ENCODE assay signal across 19 cellular contexts in the genomic region with DNA sequence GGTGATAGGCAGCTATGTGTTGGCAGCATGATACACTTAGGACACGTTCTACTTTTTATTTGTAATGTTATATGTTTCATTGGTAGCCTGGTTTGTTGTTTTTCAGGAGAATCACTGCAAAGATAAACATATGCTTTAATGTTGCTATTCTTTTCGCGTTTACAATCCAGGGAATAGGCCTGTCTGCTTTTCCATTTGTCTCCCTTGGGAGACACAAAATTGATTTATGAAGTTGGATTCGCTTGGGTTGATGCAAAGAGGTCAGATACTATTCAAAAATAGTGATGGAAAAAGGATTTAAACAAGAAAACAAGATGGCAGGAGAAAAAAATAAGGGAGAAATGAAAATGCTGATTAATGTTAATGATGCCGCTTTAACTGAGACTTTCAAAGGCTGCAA.
"Had no signal": no experiment of that assay in that cellular context is flagged by ENCODE, and none has a peak within 500 bp of the region (broad histone marks: within the 10 kb centered on the region; RNA-seq: fewer than 3 reads in every experiment).

No MANE protein-coding gene starts in this region.

- H3K9me3 Mint-ChIP-seq: stimulated activated naive CD8-positive, alpha-beta T cell treated with anti-CD3 and anti-CD28 coated beads, Interleukin-15, amount 100 ng/mL, for 72 hours had no signal

- H3K4me1 ChIP-seq: gastrocnemius medialis, right atrium auricular region, sigmoid colon, testis, tibial nerve, upper lobe of right lung had no signal

- H3K27ac ChIP-seq: gastrocnemius medialis, ovary, right atrium auricular region, sigmoid colon, skin epidermis, testis, tibial nerve, upper lobe of right lung had no signal

- H3K36me3 ChIP-seq: gastrocnemius medialis, ovary, right atrium auricular region, sigmoid colon, tibial nerve, upper lobe of right lung had no signal

- H3K9me3 ChIP-seq: gastrocnemius medialis, ovary, sigmoid colon, testis, upper lobe of right lung had no signal

- DNase-seq: effector memory CD4-positive, alpha-beta T cell; gastrocnemius medialis; left cardiac atrium; left ventricle myocardium superior; mesenchymal stem cell; naive B cell; nucleus accumbens; ovary; sigmoid colon; stimulated activated CD4-positive, alpha-beta T cell treated with anti-CD3 and anti-CD28 coated beads, Interleukin-2, amount 100 ng/mL, for 24 hours; stimulated activated CD4-positive, alpha-beta T cell treated with anti-CD3 and anti-CD28 coated beads, Interleukin-4, amount 100 ng/mL, for 4 hours; stimulated activated naive B cell treated with anti-CD40 and anti-IgM and Interleukin-4, amounts not matched to agents 10 μg/mL and 1 μg/mL and 100 μg/mL, for 72 hours; stimulated activated naive CD8-positive, alpha-beta T cell treated with anti-CD3 and anti-CD28 coated beads, Interleukin-15, amount 100 ng/mL, for 72 hours; testis; upper lobe of right lung had no signal

- H3K4me1 Mint-ChIP-seq: naive B cell; stimulated activated naive B cell treated with anti-CD40 and anti-IgM and Interleukin-4, amounts not matched to agents 10 μg/mL and 1 μg/mL and 100 μg/mL, for 72 hours; stimulated activated naive CD8-positive, alpha-beta T cell treated with anti-CD3 and anti-CD28 coated beads, Interleukin-15, amount 100 ng/mL, for 72 hours had no signal

- H3K4me3 ChIP-seq: gastrocnemius medialis, lung, ovary, right atrium auricular region, sigmoid colon, skin epidermis, testis, tibial nerve, upper lobe of right lung had no signal

- H3K4me3 Mint-ChIP-seq: naive B cell; stimulated activated naive B cell treated with anti-CD40 and anti-IgM and Interleukin-4, amounts not matched to agents 10 μg/mL and 1 μg/mL and 100 μg/mL, for 72 hours; stimulated activated naive CD8-positive, alpha-beta T cell treated with anti-CD3 and anti-CD28 coated beads, Interleukin-15, amount 100 ng/mL, for 72 hours had no signal

- H3K36me3 Mint-ChIP-seq: stimulated activated naive B cell treated with anti-CD40 and anti-IgM and Interleukin-4, amounts not matched to agents 10 μg/mL and 1 μg/mL and 100 μg/mL, for 72 hours had no signal

- H3K27me3 ChIP-seq: gastrocnemius medialis, ovary, right atrium auricular region, sigmoid colon, testis, tibial nerve, upper lobe of right lung had no signal

- H3K27ac Mint-ChIP-seq: stimulated activated naive B cell treated with anti-CD40 and anti-IgM and Interleukin-4, amounts not matched to agents 10 μg/mL and 1 μg/mL and 100 μg/mL, for 72 hours; stimulated activated naive CD8-positive, alpha-beta T cell treated with anti-CD3 and anti-CD28 coated beads, Interleukin-15, amount 100 ng/mL, for 72 hours had no signal
